ENCODE assay signal across 8 cellular contexts in the genomic region with DNA sequence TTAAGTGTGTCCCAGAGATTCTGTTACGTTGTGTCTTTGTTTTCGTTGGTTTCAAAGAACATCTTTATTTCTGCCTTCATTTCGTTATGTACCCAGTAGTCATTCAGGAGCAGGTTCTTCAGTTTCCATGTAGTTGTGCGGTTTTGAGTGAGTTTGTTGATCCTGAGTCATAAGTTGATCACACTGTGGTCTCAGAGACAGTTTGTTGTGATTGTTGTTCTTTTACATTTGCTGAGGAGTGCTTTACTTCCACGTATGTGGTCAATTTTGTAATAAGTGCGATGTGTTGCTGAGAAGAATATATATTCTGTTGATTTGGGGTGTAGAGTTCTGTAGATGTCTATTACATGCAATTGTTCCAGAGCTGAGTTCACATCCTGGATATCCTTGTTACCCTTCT.
A peak's percentile ranks its signal among the peaks of the same experiment; 100 is the strongest.
DNase-seq lines count a peak whose midpoint lies in the region; ATAC-seq, FAIRE-seq and TF ChIP-seq lines count a peak whose summit lies in the region.
"Not testable (repeated sequence)": the region's sequence is repeated elsewhere in the genome, so short reads cannot be mapped to it uniquely, and the experiment has no call there.

No MANE protein-coding gene starts in this region.

- CTCF ChIA-PET in activated CD8-positive, alpha-beta memory T cell treated with anti-CD3 and anti-CD28 coated beads, Interleukin-2, amount 10 ng/mL, durations not matched to agents 7 days and 5 days (lab: Charles Lee); GM12878 (lab: Yijun Ruan, JAX): not testable (repeated sequence)
- CTCF ChIA-PET in endothelial cell of umbilical vein (lab: Charles Lee), result interaction anchor here (1.1 kb wide), 1 partner anchor 51 kb away, joined by 3 read pairs; no protein-coding TSS in a partner anchor

- TF ChIP-seq POLR2A in GM12878 (IDR thresholded peaks at IDR 0.05; ENCODE audit: low read depth, low read length); endothelial cell of umbilical vein (IDR thresholded peaks at IDR 0.05; ENCODE audit: low read depth, low read length): not testable (repeated sequence)

- BruUV-seq in GM12878 (replicated peaks; lab: Mats Ljungman, UMichigan); endothelial cell of umbilical vein (replicated peaks; lab: Mats Ljungman, UMichigan): not testable (repeated sequence)

- not testable (repeated sequence) for DNase-seq in GM18507 (ENCODE audit: extremely low spot score, insufficient read length, low read depth); activated T-helper 1 cell treated with anti-CD3 and anti-CD28 coated beads, Interleukin-12 subunit alpha, Interleukin-12 subunit beta, Interleukin-2, Interleukin-4 antibody, amounts not matched to agents 30 ng/mL and 10 ng/mL and 1 ng/mL, durations not matched to agents 14 hours and 24 hours and 36 hours (ENCODE audit: low spot score); GM12878 (ENCODE audit: low read depth, low spot score); effector memory CD8-positive, alpha-beta T cell; endothelial cell of umbilical vein (ENCODE audit: low read depth, low spot score); stimulated activated effector memory CD8-positive, alpha-beta T cell treated with anti-CD3 and anti-CD28 coated beads, Interleukin-12 subunit alpha, Interleukin-12 subunit beta, amount 100 ng/mL, for 72 hours (ENCODE audit: low spot score in 2 of 2)
- DNase-seq in MV-4-11 (lab: John Stamatoyannopoulos, UW), result peak; percentile 24
- peak; percentile 44 for DNase-seq in activated CD8-positive, alpha-beta memory T cell treated with anti-CD3 and anti-CD28 coated beads, Interleukin-2, amount 10 ng/mL, durations not matched to agents 7 days and 5 days

- H3K27me3 ChIP-seq in GM12878 (replicated peaks in 1 of 2; ENCODE audit: control insufficient read depth in 2 of 2, insufficient read depth in 2 of 2, low read length in 1 of 2); endothelial cell of umbilical vein (ENCODE audit: control insufficient read depth in 2 of 2, insufficient read depth in 2 of 2, low read length in 2 of 2): not testable (repeated sequence)

- SMC1A ChIA-PET in GM12878 (lab: Charles Lee; ENCODE audit: uncharacterized antibody, unreplicated experiment), result not testable (repeated sequence)

- RAD21 ChIA-PET in GM12878 (lab: Charles Lee; ENCODE audit: unreplicated experiment), result not testable (repeated sequence)

- not testable (repeated sequence) for TF ChIP-seq RAD21 in GM12878 (IDR thresholded peaks at IDR 0.05; ENCODE audit: insufficient read depth, low read depth, low read length)

- H3K9me1 ChIP-seq in endothelial cell of umbilical vein (replicated peaks; ENCODE audit: control insufficient read depth, extremely low read depth, insufficient read depth, low read length), result not testable (repeated sequence)

- H3K27me3 Mint-ChIP-seq in activated CD8-positive, alpha-beta memory T cell treated with anti-CD3 and anti-CD28 coated beads, Interleukin-2, amount 10 ng/mL, durations not matched to agents 7 days and 5 days; activated T-helper 1 cell treated with anti-CD3 and anti-CD28 coated beads, Interleukin-12 subunit alpha, Interleukin-12 subunit beta, Interleukin-2, Interleukin-4 antibody, amounts not matched to agents 30 ng/mL and 10 ng/mL and 1 ng/mL, durations not matched to agents 14 hours and 24 hours and 36 hours (ENCODE audit: insufficient read depth); effector memory CD8-positive, alpha-beta T cell: not testable (repeated sequence)

- H3K4me3 ChIP-seq in GM12878; endothelial cell of umbilical vein (replicated peaks in 1 of 3; ENCODE audit: insufficient read depth in 1 of 3, low read depth in 1 of 3, low read length in 3 of 3): not testable (repeated sequence)

- peaks cover 17% of the 10 kb centered on the region for H3K4me1 Mint-ChIP-seq in activated CD8-positive, alpha-beta memory T cell treated with anti-CD3 and anti-CD28 coated beads, Interleukin-2, amount 10 ng/mL, durations not matched to agents 7 days and 5 days
- not testable (repeated sequence) for H3K4me1 Mint-ChIP-seq in activated T-helper 1 cell treated with anti-CD3 and anti-CD28 coated beads, Interleukin-12 subunit alpha, Interleukin-12 subunit beta, Interleukin-2, Interleukin-4 antibody, amounts not matched to agents 30 ng/mL and 10 ng/mL and 1 ng/mL, durations not matched to agents 14 hours and 24 hours and 36 hours (ENCODE audit: low read depth)
- H3K4me1 Mint-ChIP-seq in effector memory CD8-positive, alpha-beta T cell (ENCODE audit: low read depth in 2 of 2), result peaks cover 7 to 24% of the 10 kb centered on the region in 2 donors
- H3K4me1 Mint-ChIP-seq in stimulated activated effector memory CD8-positive, alpha-beta T cell treated with anti-CD3 and anti-CD28 coated beads, Interleukin-12 subunit alpha, Interleukin-12 subunit beta, amount 100 ng/mL, for 72 hours, result peaks cover 23% of the 10 kb centered on the region

- peak; percentile 42 for FAIRE-seq in GM18507 (lab: Jason Lieb, UNC)
- not testable (repeated sequence) for FAIRE-seq in GM12878 (lab: Jason Lieb, UNC)
- peak; percentile 35 for FAIRE-seq in endothelial cell of umbilical vein (lab: Jason Lieb, UNC)

- H3K9me3 Mint-ChIP-seq in activated CD8-positive, alpha-beta memory T cell treated with anti-CD3 and anti-CD28 coated beads, Interleukin-2, amount 10 ng/mL, durations not matched to agents 7 days and 5 days (ENCODE audit: low read depth), result peaks cover 27% of the 10 kb centered on the region
- peaks cover 52% of the 10 kb centered on the region for H3K9me3 Mint-ChIP-seq in activated T-helper 1 cell treated with anti-CD3 and anti-CD28 coated beads, Interleukin-12 subunit alpha, Interleukin-12 subunit beta, Interleukin-2, Interleukin-4 antibody, amounts not matched to agents 30 ng/mL and 10 ng/mL and 1 ng/mL, durations not matched to agents 14 hours and 24 hours and 36 hours
- H3K9me3 Mint-ChIP-seq in effector memory CD8-positive, alpha-beta T cell, result not testable (repeated sequence)
- H3K9me3 Mint-ChIP-seq in stimulated activated effector memory CD8-positive, alpha-beta T cell treated with anti-CD3 and anti-CD28 coated beads, Interleukin-12 subunit alpha, Interleukin-12 subunit beta, amount 100 ng/mL, for 72 hours, result peaks cover 20% of the 10 kb centered on the region

- POLR2A ChIA-PET in GM12878 (lab: Charles Lee); endothelial cell of umbilical vein (lab: Charles Lee): not testable (repeated sequence)

- not testable (repeated sequence) for H3K36me3 ChIP-seq in GM12878 (ENCODE audit: control insufficient read depth in 2 of 2, insufficient read depth in 2 of 2, low read length in 1 of 2); endothelial cell of umbilical vein (ENCODE audit: control insufficient read depth in 2 of 2, extremely low read depth in 1 of 2, insufficient read depth in 2 of 2, low read length in 2 of 2)

- not testable (repeated sequence) for H3K79me2 ChIP-seq in GM12878 (ENCODE audit: control insufficient read depth, insufficient read depth, low read length); endothelial cell of umbilical vein (ENCODE audit: control insufficient read depth, insufficient read depth, low read length)

- not testable (repeated sequence) for TF ChIP-seq EP300 in GM12878 (IDR thresholded peaks at IDR 0.05; ENCODE audit: borderline replicate concordance in 1 of 2, control insufficient read depth in 1 of 2, low read depth in 2 of 2, low read length in 2 of 2)

- H2AFZ ChIP-seq in GM12878 (ENCODE audit: control insufficient read depth, low read depth, low read length); endothelial cell of umbilical vein (ENCODE audit: low read depth, low read length): not testable (repeated sequence)

- not testable (repeated sequence) for H3K9ac ChIP-seq in GM12878 (ENCODE audit: control insufficient read depth, insufficient read depth, low read length); endothelial cell of umbilical vein (replicated peaks; ENCODE audit: extremely low read depth, insufficient read depth, low read length)

- H3K27ac Mint-ChIP-seq in activated CD8-positive, alpha-beta memory T cell treated with anti-CD3 and anti-CD28 coated beads, Interleukin-2, amount 10 ng/mL, durations not matched to agents 7 days and 5 days, result peak overlapping the region; percentile 47
- H3K27ac Mint-ChIP-seq in activated T-helper 1 cell treated with anti-CD3 and anti-CD28 coated beads, Interleukin-12 subunit alpha, Interleukin-12 subunit beta, Interleukin-2, Interleukin-4 antibody, amounts not matched to agents 30 ng/mL and 10 ng/mL and 1 ng/mL, durations not matched to agents 14 hours and 24 hours and 36 hours, result peak overlapping the region; percentile 30
- peak overlapping the region in 1 of 2 donors; percentile 60 for H3K27ac Mint-ChIP-seq in effector memory CD8-positive, alpha-beta T cell
- H3K27ac Mint-ChIP-seq in stimulated activated effector memory CD8-positive, alpha-beta T cell treated with anti-CD3 and anti-CD28 coated beads, Interleukin-12 subunit alpha, Interleukin-12 subunit beta, amount 100 ng/mL, for 72 hours, result peak overlapping the region; percentile 10

- not testable (repeated sequence) for ATAC-seq in activated CD8-positive, alpha-beta memory T cell treated with anti-CD3 and anti-CD28 coated beads, Interleukin-2, amount 10 ng/mL, durations not matched to agents 7 days and 5 days; GM12878; effector memory CD8-positive, alpha-beta T cell (replicated peaks)
- peak; percentile 59 for ATAC-seq in stimulated activated effector memory CD8-positive, alpha-beta T cell treated with anti-CD3 and anti-CD28 coated beads, Interleukin-12 subunit alpha, Interleukin-12 subunit beta, amount 100 ng/mL, for 72 hours

- not testable (repeated sequence) for H4K20me1 ChIP-seq in GM12878 (ENCODE audit: control insufficient read depth, insufficient read depth); endothelial cell of umbilical vein (replicated peaks; ENCODE audit: control insufficient read depth, extremely low read depth, insufficient read depth, low read length)

- intact Hi-C loops in activated T-helper 1 cell treated with anti-CD3 and anti-CD28 coated beads, Interleukin-12 subunit alpha, Interleukin-12 subunit beta, Interleukin-2, Interleukin-4 antibody, amounts not matched to agents 30 ng/mL and 10 ng/mL and 1 ng/mL, durations not matched to agents 14 hours and 24 hours and 36 hours (cut with micrococcal nuclease); GM12878 (cut with micrococcal nuclease; ENCODE audit: unreplicated experiment); endothelial cell of umbilical vein (cut with micrococcal nuclease): not testable (repeated sequence)

- not testable (repeated sequence) for TF ChIP-seq CTCF in GM12878 (IDR thresholded peaks at IDR 0.05 in 2 of 3, conservative IDR thresholded peaks at IDR 0.05 in 1 of 3; ENCODE audit: control insufficient read depth in 2 of 3, extremely low read depth in 1 of 3, insufficient read depth in 1 of 3, low read depth in 3 of 3, low read length in 3 of 3); endothelial cell of umbilical vein (IDR thresholded peaks at IDR 0.05; ENCODE audit: extremely low read depth in 1 of 2, insufficient read depth in 1 of 2, low read depth in 1 of 2, low read length in 2 of 2)

- not testable (repeated sequence) for H3K9me3 ChIP-seq in GM12878 (replicated peaks; ENCODE audit: control insufficient read depth, insufficient read depth, low read length); endothelial cell of umbilical vein (replicated peaks; ENCODE audit: control insufficient read depth, insufficient read depth, low read length)

- in situ Hi-C loops in GM12878 (cut with MboI), result not testable (repeated sequence)

- H3K4me1 ChIP-seq in GM12878 (ENCODE audit: control insufficient read depth, insufficient read depth, low read length); endothelial cell of umbilical vein (ENCODE audit: control insufficient read depth, extremely low read depth, insufficient read depth, low read length): not testable (repeated sequence)

- 84% methylated on average over 6 of the region's 6 CpGs for WGBS in GM12878 (ENCODE audit: insufficient coverage, insufficient replicate concordance, low lambda C conversion rate, missing lambda C conversion rate)

- not testable (repeated sequence) for H3K4me3 Mint-ChIP-seq in activated CD8-positive, alpha-beta memory T cell treated with anti-CD3 and anti-CD28 coated beads, Interleukin-2, amount 10 ng/mL, durations not matched to agents 7 days and 5 days; activated T-helper 1 cell treated with anti-CD3 and anti-CD28 coated beads, Interleukin-12 subunit alpha, Interleukin-12 subunit beta, Interleukin-2, Interleukin-4 antibody, amounts not matched to agents 30 ng/mL and 10 ng/mL and 1 ng/mL, durations not matched to agents 14 hours and 24 hours and 36 hours
- H3K4me3 Mint-ChIP-seq in effector memory CD8-positive, alpha-beta T cell, result peak overlapping the region; percentile 30 to 68
- peak overlapping the region; percentile 29 for H3K4me3 Mint-ChIP-seq in stimulated activated effector memory CD8-positive, alpha-beta T cell treated with anti-CD3 and anti-CD28 coated beads, Interleukin-12 subunit alpha, Interleukin-12 subunit beta, amount 100 ng/mL, for 72 hours

- H3K36me3 Mint-ChIP-seq in activated CD8-positive, alpha-beta memory T cell treated with anti-CD3 and anti-CD28 coated beads, Interleukin-2, amount 10 ng/mL, durations not matched to agents 7 days and 5 days, result peaks cover 64% of the 10 kb centered on the region
- H3K36me3 Mint-ChIP-seq in activated T-helper 1 cell treated with anti-CD3 and anti-CD28 coated beads, Interleukin-12 subunit alpha, Interleukin-12 subunit beta, Interleukin-2, Interleukin-4 antibody, amounts not matched to agents 30 ng/mL and 10 ng/mL and 1 ng/mL, durations not matched to agents 14 hours and 24 hours and 36 hours (ENCODE audit: low read depth), result peaks cover 43% of the 10 kb centered on the region
- not testable (repeated sequence) for H3K36me3 Mint-ChIP-seq in effector memory CD8-positive, alpha-beta T cell (ENCODE audit: insufficient read depth)
- H3K36me3 Mint-ChIP-seq in stimulated activated effector memory CD8-positive, alpha-beta T cell treated with anti-CD3 and anti-CD28 coated beads, Interleukin-12 subunit alpha, Interleukin-12 subunit beta, amount 100 ng/mL, for 72 hours, result peaks cover 11% of the 10 kb centered on the region

- dilution Hi-C loops in endothelial cell of umbilical vein (cut with MboI; ENCODE audit: extremely low pct_ligation_motif_present, low sequenced_read_pairs), result not testable (repeated sequence)

- not testable (repeated sequence) for H3K27ac ChIP-seq in GM12878 (ENCODE audit: control insufficient read depth, insufficient read depth); endothelial cell of umbilical vein (ENCODE audit: insufficient read depth, low read depth, low read length)

- not testable (repeated sequence) for H3K4me2 ChIP-seq in GM12878 (ENCODE audit: control insufficient read depth, insufficient read depth); endothelial cell of umbilical vein (ENCODE audit: insufficient read depth, low read length)
